Comparison of ENCODE assay signal across 8 cellular contexts in the genomic region with DNA sequence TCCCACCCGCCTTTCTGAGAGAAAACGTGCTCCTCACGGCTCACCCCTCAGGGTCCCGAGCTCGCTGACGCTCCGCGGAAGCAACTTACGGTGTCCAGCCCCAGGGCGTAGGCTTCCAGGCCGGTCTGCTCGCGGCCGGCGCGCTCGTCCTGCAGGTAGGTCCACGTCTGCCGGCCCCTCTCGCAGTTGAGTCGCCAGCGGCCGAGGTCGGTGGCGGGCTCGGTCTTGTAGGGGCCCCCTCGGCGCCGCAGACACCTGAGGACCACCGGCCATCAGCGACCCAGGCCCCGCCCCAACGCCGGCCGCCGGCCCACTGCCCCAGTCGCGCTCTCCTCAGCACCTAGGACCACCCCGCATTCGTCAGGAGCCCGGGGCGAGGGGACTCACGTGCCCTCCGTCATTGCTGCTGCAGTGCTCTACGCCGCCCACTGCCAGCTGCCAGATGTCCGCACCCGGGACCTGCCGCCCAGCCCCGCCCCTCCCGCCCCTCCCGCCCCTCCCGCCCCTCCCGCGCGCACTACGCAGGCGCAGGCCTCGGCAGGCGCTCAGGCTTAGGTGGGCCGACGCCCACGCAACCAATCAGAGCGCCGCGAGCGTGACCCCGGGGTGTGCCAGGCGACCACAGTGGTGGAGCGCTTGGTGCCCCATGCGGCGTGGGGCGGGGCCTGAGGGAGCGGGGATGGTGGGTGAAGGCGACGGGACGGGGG. TPM values are rescaled to one million over a fixed set of nuclear protein-coding genes. Genes with fewer than 3 reads are reported as not detected.
DNase-seq lines count a peak whose midpoint lies in the region; ATAC-seq and TF ChIP-seq lines count a peak whose summit lies in the region.

Gene LSS (minus strand): TSS at position 430 of the 707 bp plus-strand sequence. CDS start 29 bp downstream, at position 401.

- H2BK5ac ChIP-seq in H9 (ENCODE audit: insufficient read length, low read length) = no peak within 1 kb of the TSS

- no peak for TF ChIP-seq CTCF in H9 (conservative IDR thresholded peaks at IDR 0.05)
- no peak for TF ChIP-seq CTCF in fibroblast of pulmonary artery (IDR thresholded peaks at IDR 0.05; ENCODE audit: low read length, missing control alignments)

- H2AK5ac ChIP-seq in H9 (ENCODE audit: insufficient read length, low read length) = no peak within 1 kb of the TSS

- H4K20me1 ChIP-seq in H9 (ENCODE audit: control insufficient read depth, insufficient read depth, insufficient read length) = peaks cover 3% of the 10 kb centered on the region

- H2BK15ac ChIP-seq in H9 (ENCODE audit: low read depth, low read length) = no peak within 1 kb of the TSS

- no peak within 1 kb of the TSS for H3K56ac ChIP-seq in H9 (ENCODE audit: insufficient read length, low read depth, low read length)

- H4K91ac ChIP-seq in H9 (ENCODE audit: insufficient read length, low read depth, low read length) = no peak within 1 kb of the TSS

- no peak within 1 kb of the TSS for H3T11ph ChIP-seq in H9 (ENCODE audit: low read length)

- H3K14ac ChIP-seq in H9 (ENCODE audit: insufficient read depth, low read length) = peak within 1 kb of the TSS; percentile 94

- no peak within 1 kb of the TSS for H2BK20ac ChIP-seq in H9 (ENCODE audit: low read depth, low read length, poor library complexity, severe bottlenecking)

- H3K4me1 Mint-ChIP-seq in H9 = peaks cover 20 to 23% of the 10 kb centered on the region in 2 experiments
- peaks cover 49 to 61% of the 10 kb centered on the region in 2 donors for H3K4me1 Mint-ChIP-seq in natural killer cell treated with Interleukin-12 subunit alpha and Interleukin-12 subunit beta and Interleukin-15 and Interleukin-18, amount 100 ng/mL, for 72 hours (ENCODE audit: low read depth in 2 of 2)

- DNase-seq in EL (peak; percentile 98), H9 (peak; percentile 99), MG63 (peak; percentile 100), SHP77 (lab: John Stamatoyannopoulos, UW) (peak; percentile 95 to 97), fibroblast of pulmonary artery (ENCODE audit: low read depth) (peak; percentile 99)
- peak; percentile 97 for DNase-seq in activated effector memory CD4-positive, alpha-beta T cell treated with Interleukin-2 at 50 U/mL for 16 hours
- DNase-seq in natural killer cell treated with Interleukin-12 subunit alpha and Interleukin-12 subunit beta and Interleukin-15 and Interleukin-18, amount 100 ng/mL, for 72 hours (ENCODE audit: low spot score) = peak; percentile 100
- DNase-seq in stimulated activated naive CD4-positive, alpha-beta T cell treated with Interleukin-2 at 50 U/mL for 16 hours (lab: John Stamatoyannopoulos, UW) = peak; percentile 96

- H4K5ac ChIP-seq in H9 (ENCODE audit: insufficient read length, low read depth, low read length) = no peak within 1 kb of the TSS

- peak within 1 kb of the TSS; percentile 87 to 93 for H3K4me3 Mint-ChIP-seq in H9
- peak within 1 kb of the TSS; percentile 86 for H3K4me3 Mint-ChIP-seq in natural killer cell treated with Interleukin-12 subunit alpha and Interleukin-12 subunit beta and Interleukin-15 and Interleukin-18, amount 100 ng/mL, for 72 hours

- H3K23ac ChIP-seq in H9 (ENCODE audit: insufficient read length, low read depth, low read length) = no peak within 1 kb of the TSS

- H3K9me3 ChIP-seq in H9 (ENCODE audit: control insufficient read depth, low read depth, low read length) (peaks cover 7% of the 10 kb centered on the region), MG63 (no peaks in the 10 kb centered on the region; the same call in 1 of the 2 replicates)

- peak within 1 kb of the TSS; percentile 64 for H3K9ac ChIP-seq in H9 (ENCODE audit: extremely low read depth, insufficient read length, low read length)

- H3K27me3 Mint-ChIP-seq in H9 (ENCODE audit: low read depth) = peaks cover 12% of the 10 kb centered on the region
- H3K27me3 Mint-ChIP-seq in natural killer cell treated with Interleukin-12 subunit alpha and Interleukin-12 subunit beta and Interleukin-15 and Interleukin-18, amount 100 ng/mL, for 72 hours = no peaks in the 10 kb centered on the region

- no peak within 1 kb of the TSS for H4K8ac ChIP-seq in H9 (replicated peaks; ENCODE audit: insufficient read length, low read depth, low read length)

- H3K79me2 ChIP-seq in H9 (ENCODE audit: insufficient read depth, low read length) = peaks cover 18% of the 10 kb centered on the region

- no peak within 1 kb of the TSS for H2BK120ac ChIP-seq in H9 (ENCODE audit: low read depth, low read length, poor library complexity, severe bottlenecking)

- H3K27me3 ChIP-seq in H9 (ENCODE audit: insufficient read depth, low read length) (no peaks in the 10 kb centered on the region), MG63 (no peaks in the 10 kb centered on the region)

- H3K4me3 ChIP-seq in MG63 (peak within 1 kb of the TSS; percentile 97), fibroblast of pulmonary artery (replicated peaks; ENCODE audit: low read depth, low read length) (peak within 1 kb of the TSS; percentile 90)

- peak; percentile 97 to 99 for ATAC-seq in natural killer cell treated with Interleukin-12 subunit alpha and Interleukin-12 subunit beta and Interleukin-15 and Interleukin-18, amount 100 ng/mL, for 72 hours

- H3K36me3 ChIP-seq in MG63 = peaks cover 47% of the 10 kb centered on the region

- H3K36me3 Mint-ChIP-seq in H9 (ENCODE audit: insufficient read depth in 1 of 3, low read depth in 3 of 3) = peaks cover 62 to 75% (median 74%) of the 10 kb centered on the region in 3 experiments
- peaks cover 8% of the 10 kb centered on the region for H3K36me3 Mint-ChIP-seq in natural killer cell treated with Interleukin-12 subunit alpha and Interleukin-12 subunit beta and Interleukin-15 and Interleukin-18, amount 100 ng/mL, for 72 hours

- H3K27ac Mint-ChIP-seq in H9 = peak within 1 kb of the TSS; percentile 86 to 100 (median 99)
- peak within 1 kb of the TSS; percentile 72 to 78 for H3K27ac Mint-ChIP-seq in natural killer cell treated with Interleukin-12 subunit alpha and Interleukin-12 subunit beta and Interleukin-15 and Interleukin-18, amount 100 ng/mL, for 72 hours

- no peaks in the 10 kb centered on the region for H3K23me2 ChIP-seq in H9 (ENCODE audit: insufficient read length, low read depth, low read length, poor library complexity, severe bottlenecking)

- no CpG with 5 or more reads among the region's 77 CpGs for WGBS in H9 (ENCODE audit: extremely low coverage, insufficient read length, low lambda C conversion rate)

- H3K4me1 ChIP-seq in H9 (ENCODE audit: insufficient read depth, low read length) = no peaks in the 10 kb centered on the region

- no peak within 1 kb of the TSS for H2AFZ ChIP-seq in H9 (ENCODE audit: low read length)

- no peak within 1 kb of the TSS for H3K4ac ChIP-seq in H9 (ENCODE audit: low read depth, low read length)

- peak within 1 kb of the TSS; percentile 84 for H3K18ac ChIP-seq in H9 (ENCODE audit: insufficient read length, low read depth, low read length)

- no peak within 1 kb of the TSS for H3K27ac ChIP-seq in H9 (ENCODE audit: insufficient read length, low read depth, low read length)

- peaks cover 50 to 53% of the 10 kb centered on the region in 2 experiments for H3K9me3 Mint-ChIP-seq in H9
- H3K9me3 Mint-ChIP-seq in natural killer cell treated with Interleukin-12 subunit alpha and Interleukin-12 subunit beta and Interleukin-15 and Interleukin-18, amount 100 ng/mL, for 72 hours = no peaks in the 10 kb centered on the region

- H3K79me1 ChIP-seq in H9 (ENCODE audit: insufficient read depth, low read depth, low read length, poor library complexity, severe bottlenecking) = peaks cover 8% of the 10 kb centered on the region

- peak within 1 kb of the TSS; percentile 51 for H3K4me2 ChIP-seq in H9 (ENCODE audit: insufficient read depth, insufficient read length, low read length)

- no peak within 1 kb of the TSS for H2BK12ac ChIP-seq in H9 (ENCODE audit: insufficient read length, low read depth, low read length)

RNA-seq across cellular contexts. Expression of gene LSS, which starts in this region (rescaled TPM):
- 68.7 and 69.2 TPM in 2 replicates for total RNA-seq in H9 (2021)
- 46.6 and 66.7 TPM in 2 replicates for total RNA-seq in MG63 (2014; rRNA removed; shearing (Covaris generic); ENCODE audit: low replicate concordance)
- 10 to 100 TPM; 32.6 to 54.4 TPM for total RNA-seq in natural killer cell treated with Interleukin-12 subunit alpha and Interleukin-12 subunit beta and Interleukin-15 and Interleukin-18, amount 100 ng/mL, for 72 hours
